Comparison of ENCODE assay signal across 8 cellular contexts in genomic region chr17:19762515-19762961, GRCh38. TPM values are rescaled to one million over a fixed set of nuclear protein-coding genes. Genes with fewer than 3 reads are reported as not detected.
DNase-seq lines count a peak whose midpoint lies in the region; ATAC-seq and TF ChIP-seq lines count a peak whose summit lies in the region.

No MANE protein-coding gene starts in this region.

- TF ChIP-seq CTCF in CD14-positive monocyte (IDR thresholded peaks at IDR 0.05) (peak; percentile 67), progenitor cell of endocrine pancreas (IDR thresholded peaks at IDR 0.05; ENCODE audit: unreplicated experiment) (peak; percentile 78), vagina (IDR thresholded peaks at IDR 0.05) (peak; percentile 28 to 51 (median 37))

- no peaks in the 10 kb centered on the region for H3K36me3 ChIP-seq in vagina

- H3K27ac Mint-ChIP-seq in CD14-positive monocyte (no peak overlapping the region), progenitor cell of endocrine pancreas (no peak overlapping the region)
- H3K27ac Mint-ChIP-seq in activated naive CD4-positive, alpha-beta T cell treated with anti-CD3 and anti-CD28 coated beads for 36 hours = no peak overlapping the region

- in situ Hi-C loops in SK-MEL-5 (cut with HindIII; ENCODE audit: low pct_unique_long_range_greater_than_20kb, low sequenced_read_pairs) = no loop called here

- H3K4me1 ChIP-seq in vagina = peaks cover 21% of the 10 kb centered on the region

- peaks cover 26% of the 10 kb centered on the region for H3K4me1 Mint-ChIP-seq in CD14-positive monocyte
- H3K4me1 Mint-ChIP-seq in activated naive CD4-positive, alpha-beta T cell treated with anti-CD3 and anti-CD28 coated beads for 36 hours (ENCODE audit: low read depth) = peaks cover 11% of the 10 kb centered on the region
- H3K4me1 Mint-ChIP-seq in progenitor cell of endocrine pancreas (ENCODE audit: low read depth) = peaks cover 2% of the 10 kb centered on the region

- H3K36me3 Mint-ChIP-seq in CD14-positive monocyte = no peaks in the 10 kb centered on the region
- no peaks in the 10 kb centered on the region for H3K36me3 Mint-ChIP-seq in activated naive CD4-positive, alpha-beta T cell treated with anti-CD3 and anti-CD28 coated beads for 36 hours (ENCODE audit: low read depth)
- no peaks in the 10 kb centered on the region for H3K36me3 Mint-ChIP-seq in progenitor cell of endocrine pancreas (ENCODE audit: insufficient read depth)

- no peaks in the 10 kb centered on the region for H3K27me3 ChIP-seq in vagina

- H3K9me3 ChIP-seq in vagina = no peaks in the 10 kb centered on the region

- H3K4me3 ChIP-seq in vagina = no peak overlapping the region

- peak; percentile 43 for ATAC-seq in HG02610 (IDR thresholded peaks at IDR 0.05; ENCODE audit: unreplicated experiment)
- ATAC-seq in GM19328 (IDR thresholded peaks at IDR 0.05; ENCODE audit: unreplicated experiment) = no peak

- H3K27ac ChIP-seq in vagina = no peak overlapping the region

- H3K27me3 Mint-ChIP-seq in CD14-positive monocyte (ENCODE audit: low read depth in 3 of 3) = peaks cover 5 to 8% (median 6%) of the 10 kb centered on the region in 3 donors
- no peaks in the 10 kb centered on the region for H3K27me3 Mint-ChIP-seq in activated naive CD4-positive, alpha-beta T cell treated with anti-CD3 and anti-CD28 coated beads for 36 hours (ENCODE audit: low read depth)
- H3K27me3 Mint-ChIP-seq in progenitor cell of endocrine pancreas = peaks cover 31% of the 10 kb centered on the region

- peaks cover 0 to 5% (median 2%) of the 10 kb centered on the region in 7 donors for H3K9me3 Mint-ChIP-seq in CD14-positive monocyte
- H3K9me3 Mint-ChIP-seq in activated naive CD4-positive, alpha-beta T cell treated with anti-CD3 and anti-CD28 coated beads for 36 hours = no peaks in the 10 kb centered on the region
- no peaks in the 10 kb centered on the region for H3K9me3 Mint-ChIP-seq in progenitor cell of endocrine pancreas (ENCODE audit: low read depth)

- peak overlapping the region in 1 of 2 donors; percentile 30 for H3K4me3 Mint-ChIP-seq in CD14-positive monocyte
- no peak overlapping the region for H3K4me3 Mint-ChIP-seq in activated naive CD4-positive, alpha-beta T cell treated with anti-CD3 and anti-CD28 coated beads for 36 hours
- no peak overlapping the region for H3K4me3 Mint-ChIP-seq in progenitor cell of endocrine pancreas (ENCODE audit: low read depth)

- DNase-seq in CD14-positive monocyte (ENCODE audit: low spot score) = no peak
- peak; percentile 72 for DNase-seq in SK-MEL-5 (ENCODE audit: low read depth, low spot score)
- DNase-seq in activated naive CD4-positive, alpha-beta T cell treated with anti-CD3 and anti-CD28 coated beads for 36 hours = peak; percentile 82
- DNase-seq in head of caudate nucleus = peak; percentile 51 to 92 (median 79)
- DNase-seq in progenitor cell of endocrine pancreas (ENCODE audit: low spot score, unreplicated experiment) = peak; percentile 72
- peak in 1 of 2 donors; percentile 84 for DNase-seq in vagina (ENCODE audit: extremely low spot score in 2 of 2)

- no peak for TF ChIP-seq POLR2A in vagina (IDR thresholded peaks at IDR 0.05)

- intact Hi-C loops in CD14-positive monocyte (cut with micrococcal nuclease) = loop anchor here (5.0 kb wide), 2 partner anchors 35 to 105 kb away; no protein-coding TSS in a partner anchor
- intact Hi-C loops in activated naive CD4-positive, alpha-beta T cell treated with anti-CD3 and anti-CD28 coated beads for 36 hours (cut with micrococcal nuclease) = loop anchor here (1.0 to 5.0 kb wide), 2 partner anchors 40 to 248 kb away; no protein-coding TSS in a partner anchor
- intact Hi-C loops in head of caudate nucleus (cut with DNase I) = loop anchor here (5.0 kb wide), 1 partner anchor 115 kb away; the partner anchor contains the start of gene ALDH3A2
- intact Hi-C loops in vagina (cut with DNase I) = loop anchor here (10.0 kb wide), 2 partner anchors 108 to 398 kb away; partner anchors contain the start of gene B9D1

- CTCF ChIA-PET in activated naive CD4-positive, alpha-beta T cell treated with anti-CD3 and anti-CD28 coated beads for 36 hours (lab: Charles Lee) = interaction anchor here (0.7 to 6.1 kb wide), 26 partner anchors 9 to 400 kb away, joined by 3 to 75 read pairs (median 6); partner anchors contain the start of genes ALDH3A2, B9D1 and MAPK7

RNA-seq across cellular contexts. Expression of gene ALDH3A1, which starts 14.4 kb away (rescaled TPM):
- not detected for polyA plus RNA-seq in CD14-positive monocyte
- total RNA-seq in SK-MEL-5 (2014; rRNA removed; shearing (Covaris generic)) = 0.63 TPM in 1 of 2 replicates, not detected in the other
- polyA plus RNA-seq in SK-MEL-5 (2015; cell fraction: cytosol; rRNA removed) = 0.37 and 0.40 TPM in 2 replicates
- 0.31 TPM in 1 of 2 replicates, not detected in the other for polyA plus RNA-seq in SK-MEL-5 (2015; cell fraction: nucleus; rRNA removed)
- not detected for total RNA-seq in activated naive CD4-positive, alpha-beta T cell treated with anti-CD3 and anti-CD28 coated beads for 36 hours
- total RNA-seq in progenitor cell of endocrine pancreas (0.75 and 1.0 TPM in 2 replicates), vagina (14.2 TPM)

RNA-seq across cellular contexts. Expression of gene SLC47A2, which starts 46.2 kb away (rescaled TPM):
- polyA plus RNA-seq in CD14-positive monocyte = not detected
- total RNA-seq in SK-MEL-5 (2014; rRNA removed; shearing (Covaris generic)) = not detected in 2 replicates
- polyA plus RNA-seq in SK-MEL-5 (2015; cell fraction: cytosol; rRNA removed) = not detected in 2 replicates
- not detected in 2 replicates for polyA plus RNA-seq in SK-MEL-5 (2015; cell fraction: nucleus; rRNA removed)
- not detected for total RNA-seq in activated naive CD4-positive, alpha-beta T cell treated with anti-CD3 and anti-CD28 coated beads for 36 hours
- not detected in 2 replicates for total RNA-seq in progenitor cell of endocrine pancreas
- total RNA-seq in vagina = 0.74 TPM
